ENCODE assay signal across 29 cellular contexts in genomic region chr5:80622756-80623155, GRCh38. TPM values are rescaled to one million over a fixed set of nuclear protein-coding genes. Genes with fewer than 3 reads are reported as not detected.
"Had no signal": no experiment of that assay in that cellular context is flagged by ENCODE, and none has a peak within 500 bp of the region (broad histone marks: within the 10 kb centered on the region; RNA-seq: fewer than 3 reads in every experiment).

No MANE protein-coding gene starts in this region.

- H3K27ac ChIP-seq: left ventricle myocardium inferior, right atrium auricular region, tibial nerve, uterus had no signal

- H3K4me1 ChIP-seq: left ventricle myocardium inferior, right atrium auricular region, tibial nerve, uterus had no signal

- ATAC-seq: mucosa of descending colon; naive thymus-derived CD4-positive, alpha-beta T cell; natural killer cell treated with Interleukin-12 subunit alpha and Interleukin-12 subunit beta and Interleukin-15 and Interleukin-18, amount 100 ng/mL, for 72 hours; stimulated activated naive B cell treated with anti-CD40 and anti-IgM and Interleukin-4, amounts not matched to agents 10 μg/mL and 1 μg/mL and 100 μg/mL, for 72 hours; stimulated activated naive CD8-positive, alpha-beta T cell treated with anti-CD3 and anti-CD28 coated beads, Interleukin-15, Interleukin-2, amounts not matched to agents 100 U/mL and 50 U/mL, for 24 hours had no signal

- DNase-seq: hypothalamus; immature natural killer cell; kidney; left ventricle myocardium inferior; mesendoderm; mucosa of descending colon; naive thymus-derived CD4-positive, alpha-beta T cell; nucleus accumbens; pancreas; right lobe of liver; stimulated activated CD4-positive, alpha-beta T cell treated with anti-CD3 and anti-CD28 coated beads, Interleukin-15, amount 100 ng/mL, for 24 hours; stimulated activated CD4-positive, alpha-beta T cell treated with anti-CD3 and anti-CD28 coated beads, Interleukin-2, amount 100 ng/mL, for 24 hours; stimulated activated CD4-positive, alpha-beta T cell treated with anti-CD3 and anti-CD28 coated beads, Interleukin-4, amount 100 ng/mL, for 1 hour; stimulated activated naive B cell treated with anti-CD40 and anti-IgM and Interleukin-4, amounts not matched to agents 10 μg/mL and 1 μg/mL and 100 μg/mL, for 72 hours; stimulated activated naive CD8-positive, alpha-beta T cell treated with anti-CD3 and anti-CD28 coated beads, Interleukin-15, Interleukin-2, amounts not matched to agents 100 U/mL and 50 U/mL, for 24 hours; substantia nigra; uterus had no signal

- H3K4me3 ChIP-seq: left ventricle myocardium inferior, lung, mucosa of descending colon, pancreas, right atrium auricular region, right lobe of liver, smooth muscle cell, tibial nerve, uterus had no signal

- H3K36me3 ChIP-seq: left ventricle myocardium inferior, pancreas, right atrium auricular region, right lobe of liver, uterus had no signal

- H3K9me3 ChIP-seq: left ventricle myocardium inferior, mucosa of descending colon, pancreas, right atrium auricular region, right lobe of liver, tibial nerve, uterus had no signal

- H3K27me3 ChIP-seq: pancreas, right atrium auricular region, right lobe of liver, tibial nerve, uterus had no signal

RNA-seq across cellular contexts. Expression of gene ANKRD34B, which starts 52.7 kb away (rescaled TPM):
- total RNA-seq: left ventricle myocardium inferior; lower leg skin; mesothelial cell of epicardium; mucosa of descending colon; myocyte; natural killer cell treated with Interleukin-12 subunit alpha and Interleukin-12 subunit beta and Interleukin-15 and Interleukin-18, amount 100 ng/mL, for 72 hours; osteoblast; pancreas; posterior vena cava; pulmonary artery endothelial cell; right atrium auricular region; smooth muscle cell; tibial nerve; ureter; uterus had no signal
